Comparison of ENCODE assay signal across 18 cellular contexts in the genomic region with DNA sequence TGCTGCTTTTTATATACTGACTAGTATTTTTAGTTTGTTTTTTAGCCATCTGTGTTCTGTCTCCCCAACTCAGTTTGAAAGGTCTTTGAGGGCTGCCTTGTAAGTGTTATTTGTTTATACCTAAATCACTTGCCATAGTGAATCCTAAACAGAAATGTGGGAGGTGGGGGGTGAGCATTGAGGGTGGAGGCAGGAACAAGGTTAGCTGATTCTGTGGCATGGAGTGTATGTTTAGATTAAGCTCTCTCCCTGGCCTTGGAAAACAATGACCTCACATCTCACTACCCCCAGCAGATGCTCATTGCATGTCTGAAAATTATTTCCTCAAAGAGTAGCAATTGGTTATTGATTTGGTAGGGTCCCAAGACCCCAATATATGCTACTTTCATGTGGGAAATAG. TPM values are rescaled to one million over a fixed set of nuclear protein-coding genes. Genes with fewer than 3 reads are reported as not detected.
"Had no signal": no experiment of that assay in that cellular context is flagged by ENCODE, and none has a peak within 500 bp of the region (broad histone marks: within the 10 kb centered on the region; RNA-seq: fewer than 3 reads in every experiment).

No MANE protein-coding gene starts in this region.

- DNase-seq: effector memory CD4-positive, alpha-beta T cell; gastrocnemius medialis; glutamatergic neuron; immature natural killer cell; left cardiac atrium; left ventricle myocardium superior; naive thymus-derived CD4-positive, alpha-beta T cell; occipital lobe; pancreas; stimulated activated CD4-positive, alpha-beta T cell treated with anti-CD3 and anti-CD28 coated beads, Interleukin-2, amount 100 ng/mL, for 48 hours; stimulated activated naive CD4-positive, alpha-beta T cell treated with Interleukin-2 at 50 U/mL for 16 hours; thyroid gland; upper lobe of left lung had no signal

- H3K27me3 ChIP-seq: esophagus muscularis mucosa, gastrocnemius medialis, pancreas, suprapubic skin, thyroid gland, upper lobe of left lung, vagina had no signal

- H3K4me3 ChIP-seq: esophagus muscularis mucosa, gastrocnemius medialis, pancreas, smooth muscle cell, suprapubic skin, thyroid gland, upper lobe of left lung, vagina had no signal

- ATAC-seq: gastrocnemius medialis; left cardiac atrium; left ventricle myocardium superior; naive thymus-derived CD4-positive, alpha-beta T cell had no signal

- H3K36me3 ChIP-seq: esophagus muscularis mucosa, gastrocnemius medialis, pancreas, suprapubic skin, thyroid gland, upper lobe of left lung, vagina had no signal

- H3K9me3 ChIP-seq: esophagus muscularis mucosa, gastrocnemius medialis, pancreas, suprapubic skin, thyroid gland, upper lobe of left lung, vagina had no signal

- H3K27ac ChIP-seq: esophagus muscularis mucosa, gastrocnemius medialis, pancreas, suprapubic skin, thyroid gland, upper lobe of left lung had no signal

- FAIRE-seq: keratinocyte, pancreas had no signal

RNA-seq across cellular contexts. Expression of a gene that starts 1.2 kb away (rescaled TPM):
- polyA plus RNA-seq: immature natural killer cell; naive thymus-derived CD4-positive, alpha-beta T cell had no signal
